ENCODE assay signal across 25 cellular contexts in genomic region chr10:29124864-29125263, GRCh38.
A peak's percentile ranks its signal among the peaks of the same experiment; 100 is the strongest.
DNase-seq lines count a peak whose midpoint lies in the region; ATAC-seq, FAIRE-seq and TF ChIP-seq lines count a peak whose summit lies in the region.
"Had no signal": no experiment of that assay in that cellular context is flagged by ENCODE, and none has a peak within 500 bp of the region (broad histone marks: within the 10 kb centered on the region; RNA-seq: fewer than 3 reads in every experiment).

No MANE protein-coding gene starts in this region.

- CTCF ChIA-PET in K562 (lab: Yijun Ruan, JAX; ENCODE audit: low intra/inter-chr PET ratio), result no interaction called here

- POLR2A ChIA-PET in K562 (lab: Yijun Ruan, JAX), result interaction anchor here (0.6 to 1.0 kb wide), 2 partner anchors 9 to 12 kb away, joined by 3 read pairs; no protein-coding TSS in a partner anchor

- no peak overlapping the region for H3K9ac ChIP-seq in K562 (ENCODE audit: insufficient read depth in 1 of 2, low read depth in 2 of 2, low read length in 2 of 2)
- H3K9ac ChIP-seq: BLaER1, GM23248 had no signal

- no peaks in the 10 kb centered on the region for H4K20me1 ChIP-seq in K562 (replicated peaks; ENCODE audit: control insufficient read depth, insufficient read depth, low read length)
- H4K20me1 ChIP-seq: BLaER1 had no signal

- TF ChIP-seq CTCF in K562 (IDR thresholded peaks at IDR 0.05 in 2 of 3, conservative IDR thresholded peaks at IDR 0.05 in 1 of 3; ENCODE audit: insufficient read depth in 2 of 3, low read depth in 1 of 3, low read length in 3 of 3), result no peak
- no peak for TF ChIP-seq CTCF in mesothelial cell of epicardium (IDR thresholded peaks at IDR 0.05; ENCODE audit: unreplicated experiment)
- TF ChIP-seq CTCF in spleen (IDR thresholded peaks at IDR 0.05 in 8 of 11, conservative IDR thresholded peaks at IDR 0.05 in 3 of 11), result no peak

- H3K4me1 Mint-ChIP-seq in mesothelial cell of epicardium, result peaks cover 37% of the 10 kb centered on the region
- H3K4me1 Mint-ChIP-seq: B cell; CD14-positive monocyte; CD8-positive, alpha-beta memory T cell had no signal

- H3K79me2 ChIP-seq in K562 (ENCODE audit: control insufficient read depth, insufficient read depth, low read length), result no peaks in the 10 kb centered on the region

- intact Hi-C loops in K562 (cut with micrococcal nuclease), result no loop called here
- intact Hi-C loops in posterior vena cava (cut with DNase I), result no loop called here
- intact Hi-C loops in spleen (cut with DNase I; ENCODE audit: low total_unique reads), result no loop called here

- peaks cover 4% of the 10 kb centered on the region for H3K9me3 Mint-ChIP-seq in mesothelial cell of epicardium

- no peak for ATAC-seq in K562
- ATAC-seq: GM12878, HCT116 had no signal

- H3K4me2 ChIP-seq in K562 (ENCODE audit: insufficient read depth, low read length), result no peak overlapping the region
- H3K4me2 ChIP-seq: BLaER1 had no signal

- H3K36me3 ChIP-seq in K562 (ENCODE audit: control insufficient read depth, insufficient read depth, low read length) (no peaks in the 10 kb centered on the region), spleen (no peaks in the 10 kb centered on the region)
- H3K36me3 ChIP-seq: BLaER1 had no signal

- H3K4me3 ChIP-seq in K562 (no peak overlapping the region), spleen (no peak overlapping the region)
- H3K4me3 ChIP-seq: BLaER1, GM12878, GM23248 had no signal

- TF ChIP-seq POLR2A in K562 (conservative IDR thresholded peaks at IDR 0.05), result no peak
- TF ChIP-seq POLR2A in spleen (IDR thresholded peaks at IDR 0.05), result no peak

- no peaks in the 10 kb centered on the region for H3K9me1 ChIP-seq in K562 (ENCODE audit: control insufficient read depth, insufficient read depth, low read length)

- no peaks in the 10 kb centered on the region for H3K9me3 ChIP-seq in K562 (replicated peaks; ENCODE audit: control insufficient read depth, insufficient read depth, low read depth, low read length)
- peaks cover 0 to 4% (median 0%) of the 10 kb centered on the region in 8 donors for H3K9me3 ChIP-seq in spleen

- H3K27ac ChIP-seq in K562 (ENCODE audit: extremely low read depth, low read depth, low read length), result no peak overlapping the region
- no peak overlapping the region for H3K27ac ChIP-seq in spleen
- H3K27ac ChIP-seq: 22Rv1, BLaER1, GM23248 had no signal

- no TSS peak for BruUV-seq in K562 (replicated peaks; lab: Mats Ljungman, UMichigan)

- H3K27me3 ChIP-seq in K562 (ENCODE audit: control insufficient read depth in 2 of 2, insufficient read depth in 2 of 2, low read length in 2 of 2) (peaks cover 2 to 7% of the 10 kb centered on the region in 2 experiments; a peak in 3 of 5 replicates), spleen (replicated peaks in 1 of 7) (peaks cover 0 to 8% (median 0%) of the 10 kb centered on the region in 7 donors)
- H3K27me3 ChIP-seq: BLaER1 had no signal

- peak; percentile 41 for DNase-seq in SIG-M5 treated with dmso at 0.1 percent for 504 hours (lab: John Stamatoyannopoulos, UW; ENCODE audit: unreplicated experiment)
- no peak for DNase-seq in SIG-M5 (lab: John Stamatoyannopoulos, UW)
- DNase-seq in K562 (ENCODE audit: extremely low read depth in 1 of 4, low spot score in 3 of 4), result no peak
- no peak for DNase-seq in mesothelial cell of epicardium (ENCODE audit: low spot score in 2 of 2, unreplicated experiment in 2 of 2)
- no peak for DNase-seq in ecto neural progenitor cell (ENCODE audit: low spot score)
- no peak for DNase-seq in activated CD4-positive, alpha-beta T cell treated with anti-CD3 and anti-CD28 coated beads, Interleukin-2, amount 50 U/mL, for 48 hours
- DNase-seq in posterior vena cava (ENCODE audit: low spot score), result no peak
- DNase-seq in spleen, result no peak
- DNase-seq: CD4-positive, alpha-beta T cell; CD8-positive, alpha-beta memory T cell; DMS 273 treated with DMSO at 0.1 percent for 48 hours; DMS79; EL; GDM1; GM23248; H9 had no signal

- 0 out of 2 replicates have a peak overlapping the region, but pooled peaks have one; percentile 8 for H2AFZ ChIP-seq in K562 (ENCODE audit: low read depth, low read length)
- H2AFZ ChIP-seq: GM23248 had no signal

- no peak for TF ChIP-seq EP300 in K562 (IDR thresholded peaks at IDR 0.05; ENCODE audit: low read length)

- WGBS in K562 (ENCODE audit: insufficient coverage, low coverage, missing lambda C conversion rate), result 24% methylated on average over 6 of the region's 6 CpGs
- 91 to 98% (median 94%) methylated on average over 6 of the region's 6 CpGs for WGBS in spleen, 5 donors

- no peak for FAIRE-seq in K562 (lab: Jason Lieb, UNC)
- FAIRE-seq: A204.1, D721Med, GM12878, GM19239 had no signal

- H3K27ac Mint-ChIP-seq in mesothelial cell of epicardium, result peak overlapping the region; percentile 74
- H3K27ac Mint-ChIP-seq: B cell; CD4-positive, alpha-beta T cell; CD8-positive, alpha-beta memory T cell had no signal

- no peaks in the 10 kb centered on the region for H3K4me1 ChIP-seq in K562 (replicated peaks in 1 of 2; ENCODE audit: control insufficient read depth in 2 of 2, insufficient read depth in 2 of 2, low read length in 2 of 2)
- no peaks in the 10 kb centered on the region for H3K4me1 ChIP-seq in spleen
- H3K4me1 ChIP-seq: BLaER1 had no signal

- H3K27me3 Mint-ChIP-seq in mesothelial cell of epicardium (ENCODE audit: low read depth), result no peaks in the 10 kb centered on the region
- H3K27me3 Mint-ChIP-seq: B cell had no signal

- peaks cover 5% of the 10 kb centered on the region for H3K36me3 Mint-ChIP-seq in mesothelial cell of epicardium
- H3K36me3 Mint-ChIP-seq: CD14-positive monocyte; CD8-positive, alpha-beta memory T cell had no signal

- TF ChIP-seq RAD21 in K562 (CRISPR knock-in tag; conservative IDR thresholded peaks at IDR 0.05 in 1 of 2, IDR thresholded peaks at IDR 0.05 in 1 of 2), result no peak

- in situ Hi-C loops in K562 (cut with MboI), result loop anchor here (25.0 kb wide), 1 partner anchor 463 kb away; no protein-coding TSS in a partner anchor

- H3K4me3 Mint-ChIP-seq in mesothelial cell of epicardium, result no peak overlapping the region
- H3K4me3 Mint-ChIP-seq: B cell; CD14-positive monocyte; CD4-positive, alpha-beta T cell; CD8-positive, alpha-beta memory T cell; H9 had no signal

TF ChIP-seq in K562, 482 proteins besides CTCF, POLR2A, EP300 and RAD21:
- TF ChIP-seq ZNF24 (IDR thresholded peaks at IDR 0.05), result no peak
- no peak for TF ChIP-seq ZFPM2 (CRISPR knock-in tag; IDR thresholded peaks at IDR 0.05)
- TF ChIP-seq VEZF1 (CRISPR knock-in tag; IDR thresholded peaks at IDR 0.05), result no peak
- no peak for TF ChIP-seq NFYB (IDR thresholded peaks at IDR 0.05; ENCODE audit: extremely low read depth, insufficient read length)
- TF ChIP-seq ZNF143 (CRISPR knock-in tag; IDR thresholded peaks at IDR 0.05), result no peak
- TF ChIP-seq NFXL1 (CRISPR knock-in tag; IDR thresholded peaks at IDR 0.05), result no peak
- no peak for TF ChIP-seq BRD4 (IDR thresholded peaks at IDR 0.05)
- no peak for TF ChIP-seq NCOA2 (IDR thresholded peaks at IDR 0.05; ENCODE audit: partially characterized antibody in 2 of 2)
- no peak for TF ChIP-seq PHB (CRISPR knock-in tag; IDR thresholded peaks at IDR 0.05)
